In the genomic region with DNA sequence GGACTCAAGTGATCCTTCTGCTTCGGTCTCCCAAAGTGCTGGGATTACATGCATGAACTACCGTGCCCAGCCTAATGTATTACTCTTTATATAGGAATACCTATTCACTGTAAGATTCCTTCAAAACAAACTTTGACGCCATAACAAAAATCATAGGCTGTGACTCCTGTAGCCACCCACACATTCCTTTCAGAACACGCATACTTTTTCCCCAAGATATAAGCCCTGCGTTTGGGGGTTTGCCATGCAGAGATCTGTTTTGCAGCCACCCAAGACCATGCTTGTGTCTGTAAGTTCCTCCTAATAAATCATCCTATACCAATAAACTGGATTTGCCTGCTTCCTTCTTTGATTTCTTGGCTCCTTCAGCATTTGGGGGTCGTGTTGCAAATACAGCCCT, we compare ENCODE assay signal across 20 cellular contexts. TPM values are rescaled to one million over a fixed set of nuclear protein-coding genes. Genes with fewer than 3 reads are reported as not detected.
A peak's percentile ranks its signal among the peaks of the same experiment; 100 is the strongest.
DNase-seq lines count a peak whose midpoint lies in the region; TF ChIP-seq lines count a peak whose summit lies in the region.
"Had no signal": no experiment of that assay in that cellular context is flagged by ENCODE, and none has a peak within 500 bp of the region (broad histone marks: within the 10 kb centered on the region; RNA-seq: fewer than 3 reads in every experiment).

No MANE protein-coding gene starts in this region.

- H3K27me3 ChIP-seq in ACC112 (ENCODE audit: insufficient read depth, low read length): no peaks in the 10 kb centered on the region
- H3K27me3 ChIP-seq in ascending aorta: no peaks in the 10 kb centered on the region
- no peaks in the 10 kb centered on the region for H3K27me3 ChIP-seq in rectal smooth muscle tissue (ENCODE audit: control insufficient read depth, insufficient read depth, low read length)
- H3K27me3 ChIP-seq: breast epithelium, thyroid gland had no signal

- no peaks in the 10 kb centered on the region for H3K9me3 Mint-ChIP-seq in activated CD4-positive, alpha-beta memory T cell treated with anti-CD3 and anti-CD28 coated beads for 36 hours
- H3K9me3 Mint-ChIP-seq: CD8-positive, alpha-beta T cell; HFFc6 had no signal

- peaks cover 12% of the 10 kb centered on the region; the same call in 1 of the 2 replicates for H3K36me3 ChIP-seq in ACC112 (ENCODE audit: insufficient read depth, low read length)
- peaks cover 0 to 20% of the 10 kb centered on the region in 2 donors for H3K36me3 ChIP-seq in ascending aorta
- no peaks in the 10 kb centered on the region for H3K36me3 ChIP-seq in rectal smooth muscle tissue (ENCODE audit: control insufficient read depth, insufficient read depth, low read length)
- H3K36me3 ChIP-seq: breast epithelium had no signal

- peaks cover 41% of the 10 kb centered on the region for H3K36me3 Mint-ChIP-seq in activated CD4-positive, alpha-beta memory T cell treated with anti-CD3 and anti-CD28 coated beads for 36 hours

- no peak overlapping the region for H3K9ac ChIP-seq in rectal smooth muscle tissue (ENCODE audit: low read length)

- H3K27ac ChIP-seq in ACC112 (ENCODE audit: low read depth, low read length) (peak overlapping the region; percentile 74), ascending aorta (peak overlapping the region; percentile 78 to 87), rectal smooth muscle tissue (ENCODE audit: low read depth, low read length) (peak overlapping the region; percentile 81)
- H3K27ac ChIP-seq: A549, breast epithelium, thyroid gland had no signal

- DNase-seq in ascending aorta (ENCODE audit: low spot score in 2 of 2) (no peak), fibroblast of mammary gland (ENCODE audit: low read depth) (peak; percentile 84), GDM1 (lab: John Stamatoyannopoulos, UW) (no peak), HUDEP-2 (lab: John Stamatoyannopoulos, UW; ENCODE audit: unreplicated experiment in 76 of 76) (no peak), posterior cingulate gyrus (no peak)
- no peak for DNase-seq in activated CD4-positive, alpha-beta memory T cell treated with anti-CD3 and anti-CD28 coated beads for 36 hours
- DNase-seq: activated CD4-positive, alpha-beta T cell treated with anti-CD3 and anti-CD28 coated beads for 1 hour; activated naive CD4-positive, alpha-beta T cell; CD8-positive, alpha-beta T cell; effector CD8-positive, alpha-beta T cell; HFFc6; mammary epithelial cell; NCI-H187 treated with DMSO at 0.1 percent for 48 hours; NCI-H510A; SIG-M5; thyroid gland had no signal

- CTCF ChIA-PET in activated CD4-positive, alpha-beta memory T cell treated with anti-CD3 and anti-CD28 coated beads for 36 hours (lab: Charles Lee): no interaction called here

- no peaks in the 10 kb centered on the region for H3K4me1 Mint-ChIP-seq in activated CD4-positive, alpha-beta memory T cell treated with anti-CD3 and anti-CD28 coated beads for 36 hours (ENCODE audit: low read depth)

- intact Hi-C loops in ascending aorta (cut with DNase I) (loop anchor here (5.0 kb wide), 1 partner anchor 48 kb away; the partner anchor contains the start of gene STON1), posterior cingulate gyrus (cut with DNase I) (no loop called here)
- intact Hi-C loops in activated CD4-positive, alpha-beta memory T cell treated with anti-CD3 and anti-CD28 coated beads for 36 hours (cut with micrococcal nuclease): no loop called here

- peaks cover 4% of the 10 kb centered on the region for H3K4me1 ChIP-seq in ACC112 (ENCODE audit: control insufficient read depth, insufficient read depth, low read length, unreplicated experiment)
- H3K4me1 ChIP-seq in ascending aorta: peaks cover 0 to 13% of the 10 kb centered on the region in 2 donors
- H3K4me1 ChIP-seq in rectal smooth muscle tissue (ENCODE audit: control insufficient read depth, insufficient read depth, low read length): peaks cover 41% of the 10 kb centered on the region
- H3K4me1 ChIP-seq: A549, breast epithelium had no signal

- H3K27ac Mint-ChIP-seq in activated CD4-positive, alpha-beta memory T cell treated with anti-CD3 and anti-CD28 coated beads for 36 hours: no peak overlapping the region
- H3K27ac Mint-ChIP-seq: CD8-positive, alpha-beta T cell; HFFc6 had no signal

- no peaks in the 10 kb centered on the region for H3K27me3 Mint-ChIP-seq in activated CD4-positive, alpha-beta memory T cell treated with anti-CD3 and anti-CD28 coated beads for 36 hours

- no peaks in the 10 kb centered on the region for H3K79me2 ChIP-seq in ACC112 (ENCODE audit: control insufficient read depth, insufficient read depth, low read length, unreplicated experiment)

- H3K4me3 ChIP-seq in ACC112 (ENCODE audit: low read depth, low read length) (no peak overlapping the region), ascending aorta (no peak overlapping the region), fibroblast of mammary gland (ENCODE audit: control insufficient read depth, low read depth, low read length) (no peak overlapping the region), rectal smooth muscle tissue (ENCODE audit: low read length) (no peak overlapping the region)
- H3K4me3 ChIP-seq: A549, breast epithelium, thyroid gland had no signal

- no peaks in the 10 kb centered on the region for H3K9me3 ChIP-seq in ascending aorta
- H3K9me3 ChIP-seq: A549, breast epithelium, thyroid gland had no signal

- TF ChIP-seq CTCF in ascending aorta (IDR thresholded peaks at IDR 0.05) (no peak), fibroblast of mammary gland (conservative IDR thresholded peaks at IDR 0.05; ENCODE audit: control insufficient read depth, insufficient read depth, low read depth, low read length) (no peak)

- H2AFZ ChIP-seq in ACC112 (ENCODE audit: low read length, unreplicated experiment): no peak overlapping the region

- H3K4me3 Mint-ChIP-seq in activated CD4-positive, alpha-beta memory T cell treated with anti-CD3 and anti-CD28 coated beads for 36 hours: no peak overlapping the region
- H3K4me3 Mint-ChIP-seq: CD8-positive, alpha-beta T cell; HFFc6 had no signal

- POLR2A ChIA-PET in activated CD4-positive, alpha-beta memory T cell treated with anti-CD3 and anti-CD28 coated beads for 36 hours (lab: Charles Lee): no interaction called here

RNA-seq across cellular contexts. Expression of gene PPP1R21, which starts 43.4 kb away (rescaled TPM):
- total RNA-seq in ascending aorta: 16.6 TPM
- 10 to 100 TPM; 18.7 to 19.6 TPM for total RNA-seq in activated CD4-positive, alpha-beta memory T cell treated with anti-CD3 and anti-CD28 coated beads for 36 hours

RNA-seq across cellular contexts. Expression of gene STON1, which starts 46.0 kb away (rescaled TPM):
- 23.4 TPM for total RNA-seq in ascending aorta
- 1 to 10 TPM; 1.2 TPM for total RNA-seq in activated CD4-positive, alpha-beta memory T cell treated with anti-CD3 and anti-CD28 coated beads for 36 hours

Comparison
In these comparisons a context has a peak if more than half of its experiments do, and no peak if none do; other contexts are left out.
1. RNA of gene STON1, which starts 46.0 kb away (total RNA-seq): 23.4 TPM in ascending aorta (single experiment); 1.2 TPM in activated CD4-positive, alpha-beta memory T cell treated with anti-CD3 and anti-CD28 coated beads for 36 hours; every median in the first group is over 10 times any median in the second.
2. Peak in every context shown above with its lines, with median percentiles within 50 percentile points of each other: H3K27ac ChIP-seq.